9 cellular contexts compared by ENCODE assay signal in the genomic region with DNA sequence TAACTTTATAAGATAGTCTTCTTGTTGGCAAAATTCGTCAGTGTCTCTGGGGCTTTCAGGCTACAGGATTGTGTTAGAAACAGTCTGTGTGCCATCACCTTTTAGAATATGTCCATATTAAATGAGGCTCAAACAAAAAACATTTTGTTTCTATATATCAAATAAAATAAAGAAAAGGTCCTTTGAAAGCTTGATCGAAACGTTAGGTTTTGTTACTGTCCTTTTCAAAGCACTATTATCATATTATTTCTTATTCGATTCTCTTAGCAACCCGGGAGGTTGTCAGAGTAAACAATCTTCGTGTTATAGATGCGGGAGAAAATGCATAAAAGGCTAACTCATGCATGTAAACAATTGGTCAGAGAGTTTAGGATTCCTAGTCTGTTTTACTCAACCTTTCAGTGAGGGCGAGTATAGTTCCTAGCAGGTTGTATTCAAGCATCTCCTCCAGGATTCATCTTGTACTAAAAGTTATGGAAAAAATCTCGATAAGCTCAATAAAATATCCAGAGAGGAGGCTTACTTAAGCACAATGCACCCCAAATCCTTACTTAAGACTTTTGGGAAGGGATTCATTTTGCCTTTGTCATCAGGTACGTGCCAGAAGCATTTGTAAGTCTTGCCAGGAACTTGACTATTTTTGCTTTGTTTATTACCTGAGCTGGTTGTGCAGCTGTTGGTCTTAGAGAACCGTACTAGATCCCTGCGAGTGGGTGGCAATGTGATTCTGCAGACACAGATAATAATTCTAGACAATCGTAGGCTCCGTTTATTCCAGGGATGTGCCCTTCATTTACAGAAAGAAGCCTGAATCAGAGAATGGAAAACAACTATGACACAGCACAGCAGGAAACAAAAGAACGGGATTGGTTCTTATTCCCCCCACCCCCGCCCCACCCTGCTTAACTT.
DNase-seq lines count a peak whose midpoint lies in the region; ATAC-seq, FAIRE-seq and TF ChIP-seq lines count a peak whose summit lies in the region.
"Had no signal": no experiment of that assay in that cellular context is flagged by ENCODE, and none has a peak within 500 bp of the region (broad histone marks: within the 10 kb centered on the region; RNA-seq: fewer than 3 reads in every experiment).

No MANE protein-coding gene starts in this region.

- H3K4me3 ChIP-seq in keratinocyte (ENCODE audit: control insufficient read depth in 2 of 3, extremely low read depth in 1 of 3, insufficient read depth in 2 of 3, low read depth in 1 of 3, low read length in 3 of 3): peak overlapping the region; percentile 1 to 41 (median 16)
- H3K4me3 ChIP-seq in upper lobe of left lung: no peak overlapping the region

- H3K79me2 ChIP-seq in keratinocyte (ENCODE audit: control insufficient read depth, insufficient read depth, low read length): no peaks in the 10 kb centered on the region

- H3K9me1 ChIP-seq in keratinocyte (ENCODE audit: control insufficient read depth, extremely low read depth, insufficient read depth, low read length): no peaks in the 10 kb centered on the region

- H3K27ac ChIP-seq in keratinocyte (ENCODE audit: control insufficient read depth, insufficient read depth, low read length) (peak overlapping the region; percentile 98), upper lobe of left lung (no peak overlapping the region)

- CTCF ChIA-PET in activated CD4-positive, alpha-beta memory T cell treated with anti-CD3 and anti-CD28 coated beads for 36 hours (lab: Charles Lee): interaction anchor here (1.6 kb wide), 2 partner anchors 88 to 186 kb away, joined by 4 to 5 read pairs; no protein-coding TSS in a partner anchor

- TF ChIP-seq CTCF in keratinocyte (optimal IDR thresholded peaks at IDR 0.05 in 1 of 3, IDR thresholded peaks at IDR 0.05 in 1 of 3, conservative IDR thresholded peaks at IDR 0.05 in 1 of 3; ENCODE audit: extremely low read depth in 1 of 3, insufficient read depth in 2 of 3, low read length in 3 of 3): no peak
- TF ChIP-seq CTCF in upper lobe of left lung (IDR thresholded peaks at IDR 0.05): no peak

- peak overlapping the region; percentile 93 for H3K27ac Mint-ChIP-seq in activated naive CD4-positive, alpha-beta T cell treated with anti-CD3 and anti-CD28 coated beads, Interleukin-2, amount 50 U/mL, for 24 hours
- peak overlapping the region; percentile 95 for H3K27ac Mint-ChIP-seq in activated CD4-positive, alpha-beta memory T cell treated with anti-CD3 and anti-CD28 coated beads for 36 hours

- H3K4me2 ChIP-seq in keratinocyte (ENCODE audit: control insufficient read depth, extremely low read depth, insufficient read depth, low read depth, low read length): peak overlapping the region; percentile 64

- H3K4me3 Mint-ChIP-seq in activated naive CD4-positive, alpha-beta T cell treated with anti-CD3 and anti-CD28 coated beads, Interleukin-2, amount 50 U/mL, for 24 hours: peak overlapping the region; percentile 30
- no peak overlapping the region for H3K4me3 Mint-ChIP-seq in activated CD4-positive, alpha-beta memory T cell treated with anti-CD3 and anti-CD28 coated beads for 36 hours

- H3K9ac ChIP-seq in keratinocyte (ENCODE audit: control insufficient read depth, extremely low read depth, insufficient read depth, low read length): peak overlapping the region; percentile 76

- no peak for TF ChIP-seq EP300 in upper lobe of left lung (IDR thresholded peaks at IDR 0.05)

- no peak for TF ChIP-seq POLR2A in upper lobe of left lung (IDR thresholded peaks at IDR 0.05)

- 89 to 91% methylated on average over 16 of the region's 16 CpGs for WGBS in upper lobe of left lung, 2 donors

- dilution Hi-C loops in keratinocyte (cut with MboI; ENCODE audit: extremely low pct_ligation_motif_present, low sequenced_read_pairs): no loop called here

- H3K27me3 Mint-ChIP-seq in activated naive CD4-positive, alpha-beta T cell treated with anti-CD3 and anti-CD28 coated beads, Interleukin-2, amount 50 U/mL, for 24 hours: no peaks in the 10 kb centered on the region
- no peaks in the 10 kb centered on the region for H3K27me3 Mint-ChIP-seq in activated CD4-positive, alpha-beta memory T cell treated with anti-CD3 and anti-CD28 coated beads for 36 hours

- POLR2A ChIA-PET in activated CD4-positive, alpha-beta memory T cell treated with anti-CD3 and anti-CD28 coated beads for 36 hours (lab: Charles Lee): interaction anchor here (0.8 kb wide), 1 partner anchor 114 kb away, joined by 3 read pairs; no protein-coding TSS in a partner anchor

- FAIRE-seq in keratinocyte (lab: Jason Lieb, UNC) (peak; percentile 32), urothelium cell line (lab: Jason Lieb, UNC) (no peak)

- H3K36me3 Mint-ChIP-seq in activated naive CD4-positive, alpha-beta T cell treated with anti-CD3 and anti-CD28 coated beads, Interleukin-2, amount 50 U/mL, for 24 hours: no peaks in the 10 kb centered on the region
- H3K36me3 Mint-ChIP-seq in activated CD4-positive, alpha-beta memory T cell treated with anti-CD3 and anti-CD28 coated beads for 36 hours: no peaks in the 10 kb centered on the region

- peaks cover 79% of the 10 kb centered on the region for H3K4me1 Mint-ChIP-seq in activated naive CD4-positive, alpha-beta T cell treated with anti-CD3 and anti-CD28 coated beads, Interleukin-2, amount 50 U/mL, for 24 hours
- peaks cover 65% of the 10 kb centered on the region for H3K4me1 Mint-ChIP-seq in activated CD4-positive, alpha-beta memory T cell treated with anti-CD3 and anti-CD28 coated beads for 36 hours (ENCODE audit: low read depth)

- H3K9me3 ChIP-seq in keratinocyte (ENCODE audit: control insufficient read depth, low read depth, low read length): no peaks in the 10 kb centered on the region
- no peaks in the 10 kb centered on the region for H3K9me3 ChIP-seq in upper lobe of left lung

- no peaks in the 10 kb centered on the region for H3K9me3 Mint-ChIP-seq in activated naive CD4-positive, alpha-beta T cell treated with anti-CD3 and anti-CD28 coated beads, Interleukin-2, amount 50 U/mL, for 24 hours
- no peaks in the 10 kb centered on the region for H3K9me3 Mint-ChIP-seq in activated CD4-positive, alpha-beta memory T cell treated with anti-CD3 and anti-CD28 coated beads for 36 hours

- no peaks in the 10 kb centered on the region for H3K36me3 ChIP-seq in keratinocyte (ENCODE audit: control insufficient read depth in 2 of 2, extremely low read depth in 1 of 2, insufficient read depth in 2 of 2, low read length in 2 of 2)
- no peaks in the 10 kb centered on the region for H3K36me3 ChIP-seq in upper lobe of left lung

- H4K20me1 ChIP-seq in keratinocyte (ENCODE audit: control insufficient read depth, extremely low read depth, insufficient read depth, low read length): no peaks in the 10 kb centered on the region

- H2AFZ ChIP-seq in keratinocyte (ENCODE audit: control insufficient read depth, low read length): peak overlapping the region; percentile 35

- no peaks in the 10 kb centered on the region for H3K27me3 ChIP-seq in keratinocyte (ENCODE audit: control insufficient read depth, extremely low read depth, insufficient read depth, low read length)
- H3K27me3 ChIP-seq in upper lobe of left lung: no peaks in the 10 kb centered on the region

- ATAC-seq in upper lobe of left lung (ENCODE audit: low FRiP score in 2 of 2): no peak
- ATAC-seq in HG03432 (IDR thresholded peaks at IDR 0.05; ENCODE audit: unreplicated experiment): no peak

- intact Hi-C loops in activated CD4-positive, alpha-beta memory T cell treated with anti-CD3 and anti-CD28 coated beads for 36 hours (cut with micrococcal nuclease): loop anchor here (2.0 to 5.0 kb wide), 2 partner anchors 164 to 174 kb away; no protein-coding TSS in a partner anchor

- H3K4me1 ChIP-seq in keratinocyte (ENCODE audit: control insufficient read depth, extremely low read depth, insufficient read depth, low read length): peaks cover 64% of the 10 kb centered on the region
- H3K4me1 ChIP-seq in upper lobe of left lung: peaks cover 15 to 21% (median 17%) of the 10 kb centered on the region in 4 donors

- no peak for DNase-seq in activated naive CD4-positive, alpha-beta T cell (lab: John Stamatoyannopoulos, UW)
- peak; percentile 12 for DNase-seq in activated CD4-positive, alpha-beta memory T cell treated with anti-CD3 and anti-CD28 coated beads for 36 hours
- DNase-seq in keratinocyte (ENCODE audit: low read depth, low spot score) (no peak), urothelium cell line (ENCODE audit: low spot score) (peak; percentile 62), upper lobe of left lung (no peak), amygdala (lab: John Stamatoyannopoulos, UW) (no peak)
- DNase-seq: NCI-H1092 had no signal

Comparison
In these comparisons a context has a peak if more than half of its experiments do, and no peak if none do; other contexts are left out.
1. DNase-seq: peak in activated CD4-positive, alpha-beta memory T cell treated with anti-CD3 and anti-CD28 coated beads for 36 hours (single experiment) and urothelium cell line (single experiment); none in activated naive CD4-positive, alpha-beta T cell (0 of 4), keratinocyte (single experiment), upper lobe of left lung (0 of 2) and amygdala (0 of 56).
2. H3K4me3 ChIP-seq: peak in keratinocyte (3 of 3); none in upper lobe of left lung (0 of 4).